8 cellular contexts compared by ENCODE assay signal in the genomic region with DNA sequence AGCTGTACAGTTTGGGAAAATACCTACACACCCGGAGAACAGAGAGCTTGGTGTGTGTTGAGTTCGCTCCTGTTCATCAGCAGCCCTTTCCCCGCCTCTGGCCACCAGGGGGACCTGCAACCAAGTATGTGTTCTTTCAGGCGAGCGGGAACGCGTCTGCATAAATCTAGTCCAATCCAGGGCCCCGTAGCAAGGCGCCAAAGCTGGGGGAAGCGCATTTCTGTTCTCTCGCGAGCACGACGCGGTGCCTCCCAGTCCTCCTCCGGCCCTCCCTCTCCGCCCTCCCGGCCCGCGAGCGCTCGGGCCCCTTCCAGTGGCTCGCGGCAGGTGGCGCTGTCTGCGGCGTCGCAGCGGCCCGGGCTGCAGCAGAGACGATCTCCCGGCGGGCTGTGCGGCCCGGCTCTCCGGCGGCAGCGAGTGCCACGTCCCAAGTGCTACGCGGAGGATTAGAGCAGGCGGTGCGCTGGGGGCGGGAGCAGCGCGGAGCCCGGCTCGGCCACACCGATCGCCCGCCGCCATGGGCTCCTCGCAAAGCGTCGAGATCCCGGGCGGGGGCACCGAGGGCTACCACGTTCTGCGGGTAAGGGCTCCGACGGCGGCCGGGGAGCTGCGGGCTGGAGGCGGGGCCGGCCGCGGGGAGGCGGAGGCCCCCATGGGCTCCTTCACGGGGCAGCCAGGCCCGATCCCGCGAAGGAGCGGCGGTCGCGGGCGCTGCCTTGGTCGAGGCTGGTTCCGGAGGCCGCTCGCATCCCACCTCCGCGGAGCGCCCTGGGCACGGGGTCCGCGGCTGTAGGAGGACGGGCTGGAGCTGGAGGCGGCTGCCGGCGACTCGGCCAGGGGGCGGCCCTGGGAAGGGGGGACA. TPM values are rescaled to one million over a fixed set of nuclear protein-coding genes. Genes with fewer than 3 reads are reported as not detected.
DNase-seq lines count a peak whose midpoint lies in the region; ATAC-seq and TF ChIP-seq lines count a peak whose summit lies in the region.

A gene (plus strand): TSS at position 430 of the 862 bp plus-strand sequence. CDS start 88 bp downstream, at position 518.

- CTCF ChIA-PET in Caco-2 (lab: Charles Lee), result interaction anchor here (0.5 to 1.4 kb wide), 14 partner anchors 12 to 505 kb away, joined by 3 to 7 read pairs (median 3); a partner anchor contains a TSS
- CTCF ChIA-PET in activated CD8-positive, alpha-beta memory T cell treated with anti-CD3 and anti-CD28 coated beads for 36 hours (lab: Charles Lee), result interaction anchor here (0.6 to 2.4 kb wide), 16 partner anchors 8 to 1233 kb away, joined by 3 to 9 read pairs (median 3); a partner anchor contains a TSS

- BruUV-seq in Caco-2 (replicated peaks; lab: Mats Ljungman, UMichigan), result no TSS peak

- H3K4me1 ChIP-seq in Caco-2, result peaks cover 21% of the 10 kb centered on the region
- peaks cover 16% of the 10 kb centered on the region for H3K4me1 ChIP-seq in effector memory CD4-positive, alpha-beta T cell (ENCODE audit: control insufficient read depth, insufficient read depth, low read length, poor library complexity, severe bottlenecking)

- H3K9me3 ChIP-seq in Caco-2, result peaks cover 6% of the 10 kb centered on the region; the same call in 1 of the 2 replicates
- H3K9me3 ChIP-seq in effector memory CD4-positive, alpha-beta T cell (ENCODE audit: control insufficient read depth, low read length), result no peaks in the 10 kb centered on the region

- DNase-seq in Caco-2 (peak; percentile 98 to 100), HT1080 (ENCODE audit: low read depth) (peak; percentile 99), NOMO-1 (lab: John Stamatoyannopoulos, UW; ENCODE audit: unreplicated experiment in 2 of 2) (peak; percentile 96 to 99), medulla oblongata (ENCODE audit: extremely low spot score) (peak; percentile 99)
- DNase-seq in effector memory CD4-positive, alpha-beta T cell, result peak; percentile 93 to 97 (median 96)
- DNase-seq in stimulated activated CD8-positive, alpha-beta memory T cell treated with anti-CD3 and anti-CD28 coated beads, Interleukin-12 subunit alpha, Interleukin-12 subunit beta, amount 100 ng/mL, for 1 hour (ENCODE audit: low read depth), result peak; percentile 95

- peak within 1 kb of the TSS; percentile 88 for H3K27ac ChIP-seq in effector memory CD4-positive, alpha-beta T cell (ENCODE audit: insufficient read depth, low read length, poor library complexity, severe bottlenecking)

- TF ChIP-seq CTCF in Caco-2 (IDR thresholded peaks at IDR 0.05; ENCODE audit: insufficient read depth in 1 of 2, low read depth in 1 of 2, low read length in 1 of 2, severe bottlenecking in 1 of 2, unreplicated experiment in 1 of 2), result peak; percentile 87 to 91

- H3K4me3 Mint-ChIP-seq in Caco-2 (ENCODE audit: unreplicated experiment), result peak within 1 kb of the TSS; percentile 98

- intact Hi-C loops in Caco-2 (cut with micrococcal nuclease; ENCODE audit: unreplicated experiment), result loop anchor here (2.0 to 5.0 kb wide), 4 partner anchors 56 to 504 kb away; a partner anchor contains a TSS

- no peaks in the 10 kb centered on the region for H3K27me3 ChIP-seq in Caco-2 (replicated peaks; ENCODE audit: control insufficient read depth, insufficient read depth, low read length)
- H3K27me3 ChIP-seq in effector memory CD4-positive, alpha-beta T cell (replicated peaks; ENCODE audit: control insufficient read depth, insufficient read depth, low read length, poor library complexity, severe bottlenecking), result no peaks in the 10 kb centered on the region

- peak; percentile 93 for ATAC-seq in GM21360 (IDR thresholded peaks at IDR 0.05; ENCODE audit: unreplicated experiment)

- peaks cover 29% of the 10 kb centered on the region for H3K4me1 Mint-ChIP-seq in Caco-2 (ENCODE audit: low read depth, unreplicated experiment)

- H3K27me3 Mint-ChIP-seq in Caco-2 (ENCODE audit: insufficient read depth, unreplicated experiment), result no peaks in the 10 kb centered on the region

- H3K9me3 Mint-ChIP-seq in Caco-2 (ENCODE audit: unreplicated experiment), result peaks cover 13% of the 10 kb centered on the region

- H3K27ac Mint-ChIP-seq in Caco-2 (ENCODE audit: unreplicated experiment), result peak within 1 kb of the TSS; percentile 99

- H3K36me3 Mint-ChIP-seq in Caco-2 (ENCODE audit: insufficient read depth, unreplicated experiment), result peaks cover 31% of the 10 kb centered on the region

- POLR2A ChIA-PET in Caco-2 (lab: Charles Lee), result interaction anchor here (0.6 to 2.1 kb wide), 6 partner anchors 11 to 593 kb away, joined by 3 to 7 read pairs (median 3); a partner anchor contains a TSS
- POLR2A ChIA-PET in activated CD8-positive, alpha-beta memory T cell treated with anti-CD3 and anti-CD28 coated beads for 36 hours (lab: Charles Lee), result interaction anchor here (0.8 to 1.9 kb wide), 7 partner anchors 9 to 505 kb away, joined by 3 to 10 read pairs (median 4); a partner anchor contains a TSS

- H3K4me3 ChIP-seq in Caco-2 (ENCODE audit: low read depth, low read length), result peak within 1 kb of the TSS; percentile 98
- H3K4me3 ChIP-seq in effector memory CD4-positive, alpha-beta T cell (ENCODE audit: insufficient read depth, low read depth, low read length, poor library complexity, severe bottlenecking), result peak within 1 kb of the TSS; percentile 90

- no peaks in the 10 kb centered on the region; the same call in 1 of the 2 replicates for H3K36me3 ChIP-seq in Caco-2 (ENCODE audit: control insufficient read depth, insufficient read depth, low read length)
- H3K36me3 ChIP-seq in effector memory CD4-positive, alpha-beta T cell (ENCODE audit: control insufficient read depth, insufficient read depth, low read length), result no peaks in the 10 kb centered on the region

RNA-seq across cellular contexts. Expression of the gene that starts here (rescaled TPM):
- 124 and 143 TPM in 2 replicates for total RNA-seq in Caco-2 (2022)
- total RNA-seq in HT1080 (2014; rRNA removed; shearing (Covaris generic)), result 34.5 and 40.0 TPM in 2 replicates
- polyA plus RNA-seq in HT1080 (2015; cell fraction: cytosol; rRNA removed), result 71.0 and 91.8 TPM in 2 replicates
- 51.6 and 62.7 TPM in 2 replicates for polyA plus RNA-seq in HT1080 (2015; cell fraction: nucleus; rRNA removed)
- total RNA-seq in activated CD8-positive, alpha-beta memory T cell treated with anti-CD3 and anti-CD28 coated beads for 36 hours, result 10 to 100 TPM; 79.2 to 81.9 TPM

Comparison
In these comparisons a context has a peak if more than half of its experiments do, and no peak if none do; other contexts are left out.
1. Peak in every context shown above with its lines: DNase-seq, ATAC-seq, H3K4me3 ChIP-seq and H3K27ac ChIP-seq.